ENCODE assay signal across 21 cellular contexts in genomic region chr15:26197719-26198118, GRCh38.
DNase-seq lines count a peak whose midpoint lies in the region; ATAC-seq and TF ChIP-seq lines count a peak whose summit lies in the region.
"Had no signal": no experiment of that assay in that cellular context is flagged by ENCODE, and none has a peak within 500 bp of the region (broad histone marks: within the 10 kb centered on the region; RNA-seq: fewer than 3 reads in every experiment).

No MANE protein-coding gene starts in this region.

- H3K9me3 Mint-ChIP-seq in stimulated activated naive CD8-positive, alpha-beta T cell treated with anti-CD3 and anti-CD28 coated beads, Interleukin-15, amount 100 ng/mL, for 72 hours, result no peaks in the 10 kb centered on the region
- H3K9me3 Mint-ChIP-seq: CD8-positive, alpha-beta T cell had no signal

- ATAC-seq in stimulated activated naive CD8-positive, alpha-beta T cell treated with anti-CD3 and anti-CD28 coated beads, Interleukin-15, Interleukin-2, amounts not matched to agents 100 U/mL and 50 U/mL, for 24 hours, result peak; percentile 36
- ATAC-seq in stimulated activated naive CD8-positive, alpha-beta T cell treated with anti-CD3 and anti-CD28 coated beads, Interleukin-15, amount 100 ng/mL, for 72 hours, result no peak
- no peak for ATAC-seq in body of pancreas
- ATAC-seq: CD8-positive, alpha-beta T cell; Panc1; SK-N-SH treated with all-trans-retinoic acid at 6 μM for 48 hours had no signal

- H3K4me3 Mint-ChIP-seq in stimulated activated naive CD8-positive, alpha-beta T cell treated with anti-CD3 and anti-CD28 coated beads, Interleukin-15, amount 100 ng/mL, for 72 hours, result no peak overlapping the region
- H3K4me3 Mint-ChIP-seq: CD8-positive, alpha-beta T cell had no signal

- WGBS in body of pancreas, 2 donors, result 81 to 82% methylated on average over 5 of the region's 5 CpGs
- WGBS in prostate gland, result 63% methylated on average over 5 of the region's 5 CpGs

- no peak for DNase-seq in stimulated activated naive CD8-positive, alpha-beta T cell treated with anti-CD3 and anti-CD28 coated beads, Interleukin-15, Interleukin-2, amounts not matched to agents 100 U/mL and 50 U/mL, for 24 hours
- DNase-seq in stimulated activated naive CD8-positive, alpha-beta T cell treated with anti-CD3 and anti-CD28 coated beads, Interleukin-15, amount 100 ng/mL, for 72 hours, result no peak
- peak; percentile 13 for DNase-seq in midbrain (lab: John Stamatoyannopoulos, UW)
- peak; percentile 65 for DNase-seq in retina
- no peak for DNase-seq in body of pancreas
- no peak for DNase-seq in NCI-H2029 (lab: John Stamatoyannopoulos, UW)
- no peak for DNase-seq in Ammon's horn (ENCODE audit: low spot score)
- DNase-seq in prostate gland (ENCODE audit: low spot score), result no peak
- DNase-seq: ACHN; CD8-positive, alpha-beta T cell; DMS53; GF-D8; Kasumi-1; NCI-H1417; NCI-H1694 treated with DMSO at 0.1 percent for 48 hours; NCI-H446; NK-92 treated with Interleukin-12 subunit alpha and Interleukin-12 subunit beta, amount 100 ng/mL, for 24 hours had no signal

- H3K9me3 ChIP-seq in body of pancreas, result no peaks in the 10 kb centered on the region
- H3K9me3 ChIP-seq in prostate gland, result no peaks in the 10 kb centered on the region
- H3K9me3 ChIP-seq: HAP-1 had no signal

- intact Hi-C loops in body of pancreas (cut with DNase I) (no loop called here), prostate gland (cut with DNase I) (no loop called here)

- no peaks in the 10 kb centered on the region for H3K27me3 Mint-ChIP-seq in stimulated activated naive CD8-positive, alpha-beta T cell treated with anti-CD3 and anti-CD28 coated beads, Interleukin-15, amount 100 ng/mL, for 72 hours

- no peak overlapping the region for H3K4me3 ChIP-seq in body of pancreas
- H3K4me3 ChIP-seq in prostate gland, result no peak overlapping the region
- H3K4me3 ChIP-seq: HAP-1 had no signal

- H3K4me1 ChIP-seq in body of pancreas, result no peaks in the 10 kb centered on the region
- H3K4me1 ChIP-seq in prostate gland (replicated peaks), result no peaks in the 10 kb centered on the region
- H3K4me1 ChIP-seq: HAP-1 had no signal

- H3K27me3 ChIP-seq in body of pancreas, result no peaks in the 10 kb centered on the region
- H3K27me3 ChIP-seq in prostate gland (replicated peaks; ENCODE audit: insufficient read depth), result no peaks in the 10 kb centered on the region

- H3K36me3 ChIP-seq in body of pancreas (replicated peaks in 1 of 2; ENCODE audit: insufficient read depth in 1 of 2, low read depth in 2 of 2) (no peaks in the 10 kb centered on the region), prostate gland (no peaks in the 10 kb centered on the region)
- H3K36me3 ChIP-seq: HAP-1 had no signal

- peak overlapping the region in 1 of 2 donors; percentile 81 for H3K27ac Mint-ChIP-seq in stimulated activated naive CD8-positive, alpha-beta T cell treated with anti-CD3 and anti-CD28 coated beads, Interleukin-15, amount 100 ng/mL, for 72 hours
- H3K27ac Mint-ChIP-seq: CD8-positive, alpha-beta T cell had no signal

- no peaks in the 10 kb centered on the region for H3K4me1 Mint-ChIP-seq in stimulated activated naive CD8-positive, alpha-beta T cell treated with anti-CD3 and anti-CD28 coated beads, Interleukin-15, amount 100 ng/mL, for 72 hours

- no peak overlapping the region for H3K27ac ChIP-seq in body of pancreas
- H3K27ac ChIP-seq in prostate gland, result no peak overlapping the region
- H3K27ac ChIP-seq: 22Rv1 had no signal

- TF ChIP-seq CTCF in body of pancreas (IDR thresholded peaks at IDR 0.05) (no peak), prostate gland (IDR thresholded peaks at IDR 0.05) (no peak)

- TF ChIP-seq POLR2A in body of pancreas (IDR thresholded peaks at IDR 0.05) (no peak), prostate gland (IDR thresholded peaks at IDR 0.05) (no peak)

Comparison
In these comparisons a context has a peak if more than half of its experiments do, and no peak if none do; other contexts are left out.
1. DNase-seq: peak in midbrain (single experiment) and retina (single experiment); none in stimulated activated naive CD8-positive, alpha-beta T cell treated with anti-CD3 and anti-CD28 coated beads, Interleukin-15, Interleukin-2, amounts not matched to agents 100 U/mL and 50 U/mL, for 24 hours (single experiment), stimulated activated naive CD8-positive, alpha-beta T cell treated with anti-CD3 and anti-CD28 coated beads, Interleukin-15, amount 100 ng/mL, for 72 hours (0 of 2), body of pancreas (0 of 4), NCI-H2029 (single experiment), Ammon's horn (single experiment) and prostate gland (single experiment).